Comparison of ENCODE assay signal across 1 cellular context in the genomic region with DNA sequence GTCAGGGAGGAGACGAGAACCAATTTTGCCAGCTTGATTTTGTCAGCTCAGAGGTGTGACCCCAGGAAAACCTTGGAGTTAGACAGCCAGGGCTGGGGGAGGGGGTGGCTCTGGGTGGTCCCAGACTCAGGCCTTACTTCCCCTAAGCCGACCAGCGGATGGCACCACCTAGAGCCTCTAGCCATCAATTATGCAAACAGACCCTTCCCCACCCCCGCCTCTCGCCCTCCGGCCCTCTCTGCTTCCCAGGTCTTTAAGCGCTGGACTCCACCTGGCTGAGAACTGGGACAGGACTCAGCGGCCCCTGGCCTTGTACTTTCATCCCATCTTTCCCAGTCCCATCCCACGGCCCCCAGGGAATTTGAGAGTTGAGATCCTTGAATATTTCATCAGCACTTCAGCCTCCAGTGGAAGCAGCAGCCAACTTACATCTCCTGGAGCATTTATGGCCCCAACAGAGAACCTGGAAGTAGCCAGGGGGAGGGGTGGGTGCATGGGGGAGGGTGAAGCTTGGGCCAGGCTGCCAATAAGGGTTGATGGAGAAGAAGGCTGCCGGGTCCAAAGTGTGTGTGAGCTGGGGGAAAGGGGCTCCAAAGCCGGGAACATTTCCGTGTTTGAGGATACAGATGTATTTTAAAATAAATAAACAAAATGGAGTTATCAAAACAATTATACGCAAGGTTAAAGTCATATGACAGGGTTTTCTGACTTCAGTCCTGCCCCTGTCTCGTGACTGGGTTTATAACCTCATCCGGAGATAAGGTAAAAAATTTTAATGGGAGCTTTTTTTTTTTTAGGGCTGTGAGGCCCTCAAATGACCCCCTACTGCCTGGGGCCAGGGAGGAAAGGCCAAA.
TF ChIP-seq lines count a peak whose summit lies in the region.

No MANE protein-coding gene starts in this region.

TF ChIP-seq in K562, 482 proteins besides CTCF, POLR2A, EP300 and RAD21 (continued from another document):
- TF ChIP-seq PATZ1 (CRISPR knock-in tag; IDR thresholded peaks at IDR 0.05; ENCODE audit: borderline replicate concordance) = no peak
- no peak for TF ChIP-seq DNMT1 (IDR thresholded peaks at IDR 0.05)
